1 cellular context compared by ENCODE assay signal in genomic region chr10:70560511-70560931, GRCh38.
TF ChIP-seq lines count a peak whose summit lies in the region.

No MANE protein-coding gene starts in this region.

TF ChIP-seq in WTC11, 78 proteins besides CTCF, POLR2A, EP300 and RAD21 (continued from another document):
- TF ChIP-seq, protein P1, sequence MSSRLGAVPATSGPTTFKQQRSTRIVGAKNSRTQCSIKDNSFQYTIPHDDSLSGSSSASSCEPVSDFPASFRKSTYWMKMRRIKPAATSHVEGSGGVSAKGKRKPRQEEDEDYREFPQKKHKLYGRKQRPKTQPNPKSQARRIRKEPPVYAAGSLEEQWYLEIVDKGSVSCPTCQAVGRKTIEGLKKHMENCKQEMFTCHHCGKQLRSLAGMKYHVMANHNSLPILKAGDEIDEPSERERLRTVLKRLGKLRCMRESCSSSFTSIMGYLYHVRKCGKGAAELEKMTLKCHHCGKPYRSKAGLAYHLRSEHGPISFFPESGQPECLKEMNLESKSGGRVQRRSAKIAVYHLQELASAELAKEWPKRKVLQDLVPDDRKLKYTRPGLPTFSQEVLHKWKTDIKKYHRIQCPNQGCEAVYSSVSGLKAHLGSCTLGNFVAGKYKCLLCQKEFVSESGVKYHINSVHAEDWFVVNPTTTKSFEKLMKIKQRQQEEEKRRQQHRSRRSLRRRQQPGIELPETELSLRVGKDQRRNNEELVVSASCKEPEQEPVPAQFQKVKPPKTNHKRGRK (CRISPR knock-in tag; IDR thresholded peaks at IDR 0.05; ENCODE audit: borderline replicate concordance) = no peak
- TF ChIP-seq NR3C1 (CRISPR knock-in tag; conservative IDR thresholded peaks at IDR 0.05; ENCODE audit: low read depth) (no peak), ELF4 (CRISPR knock-in tag; IDR thresholded peaks at IDR 0.05; ENCODE audit: low read depth) (no peak), CREM (CRISPR knock-in tag; IDR thresholded peaks at IDR 0.05) (no peak), MAX (CRISPR knock-in tag; IDR thresholded peaks at IDR 0.05) (no peak), HMGA2 (CRISPR knock-in tag; IDR thresholded peaks at IDR 0.05) (no peak), ZNF138 (CRISPR knock-in tag; conservative IDR thresholded peaks at IDR 0.05) (no peak), ZBTB21 (CRISPR knock-in tag; IDR thresholded peaks at IDR 0.05; ENCODE audit: borderline replicate concordance) (no peak), EMX1 (CRISPR knock-in tag; IDR thresholded peaks at IDR 0.05) (no peak), GTF2I (CRISPR knock-in tag; conservative IDR thresholded peaks at IDR 0.05) (no peak), OVOL2 (CRISPR knock-in tag; IDR thresholded peaks at IDR 0.05; ENCODE audit: borderline replicate concordance) (no peak)
- TF ChIP-seq, protein P2, sequence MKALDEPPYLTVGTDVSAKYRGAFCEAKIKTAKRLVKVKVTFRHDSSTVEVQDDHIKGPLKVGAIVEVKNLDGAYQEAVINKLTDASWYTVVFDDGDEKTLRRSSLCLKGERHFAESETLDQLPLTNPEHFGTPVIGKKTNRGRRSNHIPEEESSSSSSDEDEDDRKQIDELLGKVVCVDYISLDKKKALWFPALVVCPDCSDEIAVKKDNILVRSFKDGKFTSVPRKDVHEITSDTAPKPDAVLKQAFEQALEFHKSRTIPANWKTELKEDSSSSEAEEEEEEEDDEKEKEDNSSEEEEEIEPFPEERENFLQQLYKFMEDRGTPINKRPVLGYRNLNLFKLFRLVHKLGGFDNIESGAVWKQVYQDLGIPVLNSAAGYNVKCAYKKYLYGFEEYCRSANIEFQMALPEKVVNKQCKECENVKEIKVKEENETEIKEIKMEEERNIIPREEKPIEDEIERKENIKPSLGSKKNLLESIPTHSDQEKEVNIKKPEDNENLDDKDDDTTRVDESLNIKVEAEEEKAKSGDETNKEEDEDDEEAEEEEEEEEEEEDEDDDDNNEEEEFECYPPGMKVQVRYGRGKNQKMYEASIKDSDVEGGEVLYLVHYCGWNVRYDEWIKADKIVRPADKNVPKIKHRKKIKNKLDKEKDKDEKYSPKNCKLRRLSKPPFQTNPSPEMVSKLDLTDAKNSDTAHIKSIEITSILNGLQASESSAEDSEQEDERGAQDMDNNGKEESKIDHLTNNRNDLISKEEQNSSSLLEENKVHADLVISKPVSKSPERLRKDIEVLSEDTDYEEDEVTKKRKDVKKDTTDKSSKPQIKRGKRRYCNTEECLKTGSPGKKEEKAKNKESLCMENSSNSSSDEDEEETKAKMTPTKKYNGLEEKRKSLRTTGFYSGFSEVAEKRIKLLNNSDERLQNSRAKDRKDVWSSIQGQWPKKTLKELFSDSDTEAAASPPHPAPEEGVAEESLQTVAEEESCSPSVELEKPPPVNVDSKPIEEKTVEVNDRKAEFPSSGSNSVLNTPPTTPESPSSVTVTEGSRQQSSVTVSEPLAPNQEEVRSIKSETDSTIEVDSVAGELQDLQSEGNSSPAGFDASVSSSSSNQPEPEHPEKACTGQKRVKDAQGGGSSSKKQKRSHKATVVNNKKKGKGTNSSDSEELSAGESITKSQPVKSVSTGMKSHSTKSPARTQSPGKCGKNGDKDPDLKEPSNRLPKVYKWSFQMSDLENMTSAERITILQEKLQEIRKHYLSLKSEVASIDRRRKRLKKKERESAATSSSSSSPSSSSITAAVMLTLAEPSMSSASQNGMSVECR (CRISPR knock-in tag; IDR thresholded peaks at IDR 0.05; ENCODE audit: borderline replicate concordance) = no peak
